Comparison of ENCODE assay signal across 6 cellular contexts in the genomic region with DNA sequence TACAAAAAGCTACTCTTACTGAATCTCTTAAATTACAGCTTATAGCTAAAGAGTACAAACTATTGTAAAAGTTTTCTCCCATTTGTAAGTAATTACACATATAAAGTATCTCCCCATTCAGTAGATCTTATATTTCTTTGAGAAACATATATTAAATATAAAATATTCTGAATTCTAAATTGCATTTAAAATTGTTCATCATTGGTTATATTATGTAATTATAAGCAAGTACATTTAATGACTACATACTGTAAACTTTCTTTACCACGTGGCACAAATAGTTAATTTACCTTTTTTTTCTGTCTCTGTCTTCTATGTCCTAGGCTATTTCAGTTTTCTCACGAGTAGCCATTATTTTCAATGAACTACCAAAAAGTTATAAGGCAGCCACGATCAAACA.
"Had no signal": no experiment of that assay in that cellular context is flagged by ENCODE, and none has a peak within 500 bp of the region (broad histone marks: within the 10 kb centered on the region; RNA-seq: fewer than 3 reads in every experiment).

No MANE protein-coding gene starts in this region.

- DNase-seq: GDM1, GF-D8 had no signal

- ATAC-seq: GM12878 had no signal

- FAIRE-seq: GM12878, GM12891, GM12892, GM18507 had no signal

- H3K4me3 ChIP-seq: GM12878 had no signal
